In genomic region chr18:46915800-46916550, GRCh38 we compare ENCODE assay signal across 8 cellular contexts. TPM values are rescaled to one million over a fixed set of nuclear protein-coding genes. Genes with fewer than 3 reads are reported as not detected.
A peak's percentile ranks its signal among the peaks of the same experiment; 100 is the strongest.
DNase-seq lines count a peak whose midpoint lies in the region; ATAC-seq and TF ChIP-seq lines count a peak whose summit lies in the region.

No MANE protein-coding gene starts in this region.

- no peaks in the 10 kb centered on the region for H3K36me3 ChIP-seq in brain microvascular endothelial cell (replicated peaks)
- H3K36me3 ChIP-seq in mucosa of stomach (ENCODE audit: control insufficient read depth, insufficient read depth, low read length), result no peaks in the 10 kb centered on the region

- no peak for ATAC-seq in omental fat pad (ENCODE audit: low FRiP score)

- no peaks in the 10 kb centered on the region for H3K9me3 ChIP-seq in mucosa of stomach (ENCODE audit: control insufficient read depth, low read length)

- H3K9ac ChIP-seq in mucosa of stomach (ENCODE audit: low read length), result peak overlapping the region; percentile 83

- H3K4me3 ChIP-seq in AG09309 (ENCODE audit: control insufficient read depth, low read depth, low read length), result peak overlapping the region; percentile 78
- H3K4me3 ChIP-seq in HL-60 (replicated peaks; ENCODE audit: insufficient read depth, low read length), result peak overlapping the region; percentile 89
- peak overlapping the region; percentile 81 for H3K4me3 ChIP-seq in brain microvascular endothelial cell (ENCODE audit: low read depth, low read length)
- H3K4me3 ChIP-seq in mucosa of stomach (ENCODE audit: low read length), result peak overlapping the region; percentile 52

- H3K4me1 ChIP-seq in mucosa of stomach (ENCODE audit: control insufficient read depth, insufficient read depth, low read length), result peaks cover 6% of the 10 kb centered on the region

- DNase-seq in AG09309 (ENCODE audit: low read depth) (no peak), HL-60 (ENCODE audit: low read depth in 1 of 2, low spot score in 1 of 2) (no peak), brain microvascular endothelial cell (no peak), HCEC 1CT (no peak), omental fat pad (ENCODE audit: low spot score) (no peak)
- no peak for DNase-seq in stimulated activated CD4-positive, alpha-beta T cell treated with anti-CD3 and anti-CD28 coated beads, Interleukin-2, amount 100 ng/mL, for 48 hours
- DNase-seq in activated CD4-positive, alpha-beta T cell treated with anti-CD3 and anti-CD28 coated beads, Interleukin-2, amount 50 U/mL, for 1 hour, result no peak

- H3K27me3 ChIP-seq in HL-60 (ENCODE audit: insufficient read depth, poor library complexity, severe bottlenecking), result no peaks in the 10 kb centered on the region
- H3K27me3 ChIP-seq in brain microvascular endothelial cell (replicated peaks), result no peaks in the 10 kb centered on the region
- H3K27me3 ChIP-seq in mucosa of stomach (ENCODE audit: control insufficient read depth, insufficient read depth, low read length), result no peaks in the 10 kb centered on the region

- in situ Hi-C loops in brain microvascular endothelial cell (cut with HindIII; ENCODE audit: low pct_ligation_motif_present, low sequenced_read_pairs), result no loop called here

- H3K27ac ChIP-seq in HL-60 (replicated peaks), result peak overlapping the region; percentile 73
- H3K27ac ChIP-seq in brain microvascular endothelial cell, result no peak overlapping the region

- TF ChIP-seq CTCF in AG09309 (IDR thresholded peaks at IDR 0.05; ENCODE audit: control insufficient read depth, insufficient read depth, low read depth, low read length, missing control alignments) (no peak), HL-60 (IDR thresholded peaks at IDR 0.05; ENCODE audit: insufficient read depth, low read length) (no peak), brain microvascular endothelial cell (IDR thresholded peaks at IDR 0.05; ENCODE audit: low read depth, low read length, missing control alignments) (no peak), omental fat pad (IDR thresholded peaks at IDR 0.05) (no peak)

RNA-seq across cellular contexts. Expression of gene PIAS2, which starts 1.3 kb away (rescaled TPM):
- 10 to 100 TPM; 17.7 to 24.9 (median 23.4) TPM for total RNA-seq in omental fat pad

RNA-seq across cellular contexts. Expression of gene KATNAL2, which starts 1.4 kb away (rescaled TPM):
- total RNA-seq in omental fat pad, result 1 to 10 TPM; 2.9 to 7.8 (median 5.9) TPM
